Comparison of ENCODE assay signal across 8 cellular contexts in the genomic region with DNA sequence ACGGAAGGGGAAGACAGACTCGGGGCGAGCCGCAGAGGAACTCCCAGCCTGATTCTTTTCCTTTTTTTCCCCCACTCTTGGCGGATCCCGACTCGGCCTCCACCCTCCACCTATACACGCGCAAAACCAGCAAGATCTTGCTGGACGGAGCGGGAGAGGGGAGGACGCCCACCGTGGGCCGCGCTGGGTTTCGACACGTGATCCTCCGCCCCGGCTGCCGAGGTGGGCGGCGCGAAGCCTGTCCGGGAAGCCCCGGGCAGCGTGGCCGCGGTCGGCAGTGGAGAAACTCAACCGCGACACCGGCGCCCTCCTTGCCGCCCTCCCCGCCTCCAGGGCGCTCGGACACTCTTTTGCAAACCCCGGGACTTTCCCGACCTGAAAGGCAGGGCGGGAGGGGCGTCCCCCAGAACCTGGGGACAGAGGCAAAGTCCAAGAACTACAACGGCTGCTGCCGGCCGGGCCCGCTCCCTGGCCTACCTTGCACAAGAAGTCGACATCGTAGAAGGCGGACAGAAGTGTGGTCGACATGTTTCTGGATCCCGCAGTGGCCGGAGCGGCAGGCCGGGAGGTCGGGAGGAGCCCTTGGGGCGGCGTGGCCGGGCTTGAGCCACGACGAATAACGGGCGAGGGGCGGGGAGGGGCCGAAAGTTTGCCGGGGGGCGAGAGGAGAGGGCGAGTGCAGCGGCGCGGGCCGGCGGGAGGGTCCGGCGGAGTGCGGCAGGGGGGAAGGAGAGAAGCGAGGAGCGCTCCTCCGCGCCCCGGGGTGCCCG. TPM values are rescaled to one million over a fixed set of nuclear protein-coding genes. Genes with fewer than 3 reads are reported as not detected.
DNase-seq lines count a peak whose midpoint lies in the region; ATAC-seq and TF ChIP-seq lines count a peak whose summit lies in the region.

No MANE protein-coding gene starts in this region.

- peak; percentile 33 for ATAC-seq in HG02610 (IDR thresholded peaks at IDR 0.05; ENCODE audit: unreplicated experiment)

- peak overlapping the region; percentile 85 for H3K4me3 ChIP-seq in endodermal cell (ENCODE audit: low read length)

- H3K27me3 Mint-ChIP-seq in endodermal cell (ENCODE audit: insufficient read depth) (no peaks in the 10 kb centered on the region), mesothelial cell of epicardium (ENCODE audit: low read depth) (no peaks in the 10 kb centered on the region)

- H3K4me1 Mint-ChIP-seq in endodermal cell (peaks cover 45% of the 10 kb centered on the region), mesothelial cell of epicardium (peaks cover 57% of the 10 kb centered on the region)

- H3K36me3 ChIP-seq in endodermal cell (ENCODE audit: control insufficient read depth, insufficient read depth, low read length) = peaks cover 22% of the 10 kb centered on the region

- H3K36me3 Mint-ChIP-seq in endodermal cell (ENCODE audit: low read depth) = peaks cover 22% of the 10 kb centered on the region
- H3K36me3 Mint-ChIP-seq in mesothelial cell of epicardium = peaks cover 14% of the 10 kb centered on the region

- DNase-seq in NCI-H2081 (lab: John Stamatoyannopoulos, UW) (peak; percentile 30 to 57), NCI-H2081 treated with DMSO at 0.1 percent for 48 hours (lab: John Stamatoyannopoulos, UW) (no peak), NCI-H2171 (lab: John Stamatoyannopoulos, UW) (peak; percentile 13), endodermal cell (no peak), mesothelial cell of epicardium (ENCODE audit: low spot score in 2 of 2, unreplicated experiment in 2 of 2) (peak in 1 of 2 experiments; percentile 50)
- DNase-seq in activated CD8-positive, alpha-beta memory T cell treated with anti-CD3 and anti-CD28 coated beads for 24 hours = peak; percentile 91
- peak; percentile 64 to 74 for DNase-seq in stimulated activated CD8-positive, alpha-beta memory T cell treated with anti-CD3 and anti-CD28 coated beads, Interleukin-2, amount 100 ng/mL, for 48 hours (ENCODE audit: low read depth in 2 of 2)

- H3K4me3 Mint-ChIP-seq in endodermal cell = peak overlapping the region; percentile 87
- H3K4me3 Mint-ChIP-seq in mesothelial cell of epicardium = peak overlapping the region; percentile 95

- H3K4me1 ChIP-seq in endodermal cell (ENCODE audit: control insufficient read depth, insufficient read depth, low read length) = peaks cover 23% of the 10 kb centered on the region

- H3K27ac Mint-ChIP-seq in endodermal cell = peak overlapping the region; percentile 87
- H3K27ac Mint-ChIP-seq in mesothelial cell of epicardium = peak overlapping the region; percentile 96

- TF ChIP-seq CTCF in endodermal cell (conservative IDR thresholded peaks at IDR 0.05) = no peak
- TF ChIP-seq CTCF in mesothelial cell of epicardium (IDR thresholded peaks at IDR 0.05; ENCODE audit: unreplicated experiment) = no peak

- H3K27ac ChIP-seq in endodermal cell (ENCODE audit: low read depth, low read length) = peak overlapping the region; percentile 89

- H3K9me3 Mint-ChIP-seq in endodermal cell (no peaks in the 10 kb centered on the region), mesothelial cell of epicardium (no peaks in the 10 kb centered on the region)

- no peaks in the 10 kb centered on the region for H3K9me3 ChIP-seq in endodermal cell (ENCODE audit: control insufficient read depth, low read length)

- peak overlapping the region; percentile 66 for H3K9ac ChIP-seq in endodermal cell (ENCODE audit: extremely low read depth, low read length, poor library complexity, severe bottlenecking)

- WGBS in endodermal cell (ENCODE audit: insufficient coverage in 1 of 2, insufficient read length in 1 of 2), 2 experiments = 0% methylated on average over 8 to 80 of the region's 80 CpGs

- no peaks in the 10 kb centered on the region for H3K27me3 ChIP-seq in endodermal cell (ENCODE audit: control insufficient read depth, insufficient read depth, low read length, poor library complexity, severe bottlenecking)

RNA-seq across cellular contexts. Expression of a gene that starts 0.4 kb away (rescaled TPM):
- total RNA-seq in endodermal cell (100 to 1,000 TPM in 1 of 2 donors, 10 to 100 TPM in 1; 77.1 to 114 TPM), mesothelial cell of epicardium (93.6 to 100 TPM (median 98.3 TPM) in 3 replicates)
- 59.2 TPM for polyA plus RNA-seq in endodermal cell (2013, experiment 1 of 2)
- 48.7 TPM for polyA plus RNA-seq in endodermal cell (2013, experiment 2 of 2)

Comparison
In these comparisons a context has a peak if more than half of its experiments do, and no peak if none do; other contexts are left out.
1. DNase-seq: peak in NCI-H2081 (2 of 2), NCI-H2171 (single experiment), activated CD8-positive, alpha-beta memory T cell treated with anti-CD3 and anti-CD28 coated beads for 24 hours (single experiment) and stimulated activated CD8-positive, alpha-beta memory T cell treated with anti-CD3 and anti-CD28 coated beads, Interleukin-2, amount 100 ng/mL, for 48 hours (2 of 2); none in NCI-H2081 treated with DMSO at 0.1 percent for 48 hours (single experiment) and endodermal cell (single experiment).